ENCODE assay signal across 12 cellular contexts in the genomic region with DNA sequence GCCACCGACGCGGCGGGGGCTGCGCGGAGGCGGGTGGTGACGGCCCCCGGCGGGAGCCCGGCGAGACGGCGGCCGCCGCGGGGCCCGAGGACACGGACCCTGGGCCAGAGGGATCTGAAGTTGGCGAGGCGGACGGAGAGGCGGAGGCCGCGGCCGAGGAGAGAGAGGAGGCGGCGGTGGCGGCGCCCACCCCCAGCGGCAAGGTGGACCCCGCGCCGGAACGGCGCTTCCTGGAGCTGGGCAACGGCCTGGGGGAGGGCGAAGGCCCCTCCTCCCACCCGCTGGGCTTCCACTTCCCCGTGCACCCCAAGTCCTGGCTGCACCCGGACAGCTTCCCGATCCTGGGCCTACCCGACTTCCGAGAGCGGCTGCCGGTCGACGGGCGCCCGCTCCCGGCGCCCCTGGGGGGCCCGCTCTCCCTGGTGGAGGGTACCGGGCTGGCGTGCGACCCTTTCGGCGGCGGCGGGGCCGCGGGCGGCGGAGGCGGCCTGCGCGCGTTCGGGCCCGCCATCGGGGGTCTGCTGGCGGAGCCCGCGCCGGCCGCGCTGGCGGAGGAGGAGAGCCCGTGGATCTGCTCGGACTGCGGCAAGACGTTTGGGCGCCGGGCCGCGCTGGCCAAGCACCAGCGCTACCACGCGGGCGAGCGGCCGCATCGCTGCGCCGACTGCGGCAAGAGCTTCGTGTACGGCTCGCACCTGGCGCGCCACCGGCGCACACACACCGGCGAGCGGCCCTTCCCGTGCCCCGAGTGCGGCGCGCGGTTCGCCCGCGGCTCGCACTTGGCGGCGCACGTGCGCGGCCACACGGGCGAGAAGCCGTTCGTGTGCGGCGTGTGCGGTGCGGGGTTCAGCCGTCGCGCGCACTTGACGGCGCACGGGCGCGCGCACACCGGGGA.
"Had no signal": no experiment of that assay in that cellular context is flagged by ENCODE, and none has a peak within 500 bp of the region (broad histone marks: within the 10 kb centered on the region; RNA-seq: fewer than 3 reads in every experiment).

No MANE protein-coding gene starts in this region.

- H3K27ac ChIP-seq: gastrocnemius medialis, heart right ventricle, ovary, tibial nerve had no signal

- H3K36me3 ChIP-seq: ovary had no signal

- H3K9me3 ChIP-seq: gastrocnemius medialis, ovary had no signal

- H3K4me1 ChIP-seq: gastrocnemius medialis, heart right ventricle, tibial nerve had no signal

- H3K27me3 ChIP-seq: gastrocnemius medialis, heart right ventricle, ovary, tibial nerve had no signal

- H3K4me3 ChIP-seq: gastrocnemius medialis, heart right ventricle, ovary, tibial nerve had no signal

- DNase-seq: activated CD4-positive, alpha-beta memory T cell treated with anti-CD3 and anti-CD28 coated beads, Interleukin-2, amount 10 ng/mL, durations not matched to agents 7 days and 5 days; activated CD4-positive, alpha-beta T cell treated with anti-CD3 and anti-CD28 coated beads for 1 hour; activated naive CD4-positive, alpha-beta T cell treated with anti-CD3 and anti-CD28 coated beads, Interleukin-2, amount 50 U/mL, for 16 hours; amniotic stem cell; effector memory CD4-positive, alpha-beta T cell; gastrocnemius medialis; heart right ventricle; left ventricle myocardium superior; stimulated activated CD4-positive, alpha-beta T cell treated with anti-CD3 and anti-CD28 coated beads, Interleukin-15, amount 100 ng/mL, for 24 hours; stimulated activated CD4-positive, alpha-beta T cell treated with anti-CD3 and anti-CD28 coated beads, Interleukin-4, amount 100 ng/mL, for 24 hours had no signal
